ENCODE assay signal across 9 cellular contexts in genomic region chr12:120584343-120585149, GRCh38. TPM values are rescaled to one million over a fixed set of nuclear protein-coding genes. Genes with fewer than 3 reads are reported as not detected.
DNase-seq lines count a peak whose midpoint lies in the region; ATAC-seq and TF ChIP-seq lines count a peak whose summit lies in the region.
"Had no signal": no experiment of that assay in that cellular context is flagged by ENCODE, and none has a peak within 500 bp of the region (broad histone marks: within the 10 kb centered on the region; RNA-seq: fewer than 3 reads in every experiment).

No MANE protein-coding gene starts in this region.

- H3K4me3 ChIP-seq in NB4 (ENCODE audit: low read depth, low read length) (peak overlapping the region; percentile 44), coronary artery (peak overlapping the region; percentile 68), lung (peak overlapping the region; percentile 6)

- no peaks in the 10 kb centered on the region for H3K27me3 ChIP-seq in lung (ENCODE audit: control insufficient read depth, insufficient read depth)

- 2% methylated on average over 54 to 65 of the region's 65 CpGs for WGBS in lung, 2 donors

- DNase-seq in DMS53 (lab: John Stamatoyannopoulos, UW) (peak; percentile 84), NB4 (ENCODE audit: low read depth) (peak; percentile 80), coronary artery (ENCODE audit: low spot score) (no peak), lung (ENCODE audit: low spot score) (peak; percentile 43), NCI-H226 (no peak)
- DNase-seq in activated CD4-positive, alpha-beta T cell treated with anti-CD3 and anti-CD28 coated beads for 24 hours (ENCODE audit: low read depth in 2 of 2) = peak; percentile 33 to 40
- DNase-seq in stimulated activated CD4-positive, alpha-beta T cell treated with anti-CD3 and anti-CD28 coated beads, TNF-alpha, amount 100 ng/mL, for 1 hour (ENCODE audit: low read depth in 3 of 3, low spot score in 1 of 3) = peak in 2 of 3 donors; percentile 5 to 41

- H3K36me3 ChIP-seq in lung (ENCODE audit: control insufficient read depth in 2 of 2, insufficient read depth in 2 of 2, low read length in 2 of 2) = peaks cover 0 to 1% of the 10 kb centered on the region in 2 donors

- peak; percentile 41 for TF ChIP-seq CTCF in NB4 (IDR thresholded peaks at IDR 0.05; ENCODE audit: low read depth, low read length)
- TF ChIP-seq CTCF in coronary artery (IDR thresholded peaks at IDR 0.05) = no peak
- TF ChIP-seq CTCF in lung (IDR thresholded peaks at IDR 0.05; ENCODE audit: control extremely low read depth, extremely low read depth) = no peak

- TF ChIP-seq POLR2A in NB4 (IDR thresholded peaks at IDR 0.05; ENCODE audit: extremely low read depth, insufficient read length) = no peak

- ATAC-seq in lung (ENCODE audit: insufficient read depth, low FRiP score) (peak; percentile 13), GM21423 (IDR thresholded peaks at IDR 0.05; ENCODE audit: unreplicated experiment) (no peak)

- no peaks in the 10 kb centered on the region for H3K9me3 ChIP-seq in lung (ENCODE audit: control insufficient read depth in 2 of 2, insufficient read depth in 1 of 2, low read length in 1 of 2)

- H3K27ac ChIP-seq in coronary artery = no peak overlapping the region
- H3K27ac ChIP-seq in lung (ENCODE audit: low read depth in 1 of 2, low read length in 1 of 2) = no peak overlapping the region

- peaks cover 0 to 2% of the 10 kb centered on the region in 2 donors for H3K4me1 ChIP-seq in lung (ENCODE audit: control insufficient read depth in 2 of 2, insufficient read depth in 2 of 2, low read length in 2 of 2)

RNA-seq across cellular contexts. Expression of gene POP5, which starts 3.3 kb away (rescaled TPM):
- total RNA-seq in lung = 10 to 100 TPM; 22.1 to 42.0 TPM
- 10 to 100 TPM; 36.6 to 62.1 TPM for polyA plus RNA-seq in lung

RNA-seq across cellular contexts. Expression of gene RNF10, which starts 50.4 kb away (rescaled TPM):
- 100 to 1,000 TPM; 150 to 207 TPM for total RNA-seq in lung
- 100 to 1,000 TPM; 112 to 199 TPM for polyA plus RNA-seq in lung

RNA-seq across cellular contexts. Expression of gene COQ5, which starts 55.6 kb away (rescaled TPM):
- total RNA-seq in lung = 10 to 100 TPM; 25.1 to 28.4 TPM
- 10 to 100 TPM; 21.1 to 23.7 TPM for polyA plus RNA-seq in lung

RNA-seq across cellular contexts. Expression of gene CABP1, which starts 55.9 kb away (rescaled TPM):
- total RNA-seq in lung = under 1 TPM; 0.58 to 0.63 TPM
- polyA plus RNA-seq in lung = under 1 TPM; 0.13 to 0.37 TPM
- total RNA-seq: T-helper 2 cell treated with Interferon-gamma antibody and Interleukin-4, amounts not matched to agents 100 ng/mL and 5 ng/mL, for 36 hours had no signal

Comparison
In these comparisons a context has a peak if more than half of its experiments do, and no peak if none do; other contexts are left out.
1. DNase-seq: peak in DMS53 (single experiment), NB4 (single experiment), activated CD4-positive, alpha-beta T cell treated with anti-CD3 and anti-CD28 coated beads for 24 hours (2 of 2), lung (single experiment) and stimulated activated CD4-positive, alpha-beta T cell treated with anti-CD3 and anti-CD28 coated beads, TNF-alpha, amount 100 ng/mL, for 1 hour (2 of 3); none in coronary artery (single experiment) and NCI-H226 (single experiment).
2. H3K4me3 ChIP-seq: peak in every context shown above with its lines; median percentile 68 in coronary artery; 44 in NB4; 6 in lung.